In the genomic region with DNA sequence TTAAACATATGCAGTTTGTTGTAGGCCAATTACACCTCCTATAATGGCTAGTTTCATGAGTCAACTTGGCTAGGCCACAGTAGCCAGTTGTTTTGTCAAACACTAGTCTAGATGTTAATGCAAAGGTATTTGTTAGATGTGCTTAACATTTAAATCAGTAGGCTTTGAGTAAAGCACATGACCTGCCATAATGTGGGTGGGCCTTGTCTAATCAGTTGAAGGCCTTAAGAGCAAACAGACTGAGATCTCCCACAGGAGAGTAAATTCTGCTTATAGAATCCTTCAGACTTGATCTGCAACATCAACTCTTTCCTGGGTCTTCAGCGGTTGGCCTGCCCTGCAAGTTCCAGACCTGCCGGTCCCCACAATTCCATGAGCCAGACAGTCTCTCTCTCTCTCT, we compare ENCODE assay signal across 4 cellular contexts.
TF ChIP-seq lines count a peak whose summit lies in the region.

No MANE protein-coding gene starts in this region.

TF ChIP-seq in A549, 52 proteins besides CTCF, POLR2A, EP300 and RAD21:
- TF ChIP-seq PHF8 (IDR thresholded peaks at IDR 0.05; ENCODE audit: borderline replicate concordance, low read depth) (no peak), EHMT2 (IDR thresholded peaks at IDR 0.05; ENCODE audit: low read depth) (no peak), KDM1A (IDR thresholded peaks at IDR 0.05; ENCODE audit: low read depth) (0 out of 2 replicates have a peak, but pooled peaks have one; percentile 33)

TF ChIP-seq in HEK293, 187 proteins besides CTCF, POLR2A, EP300 and RAD21:
- TF ChIP-seq KLF16 (tag by site-specific recombination; IDR thresholded peaks at IDR 0.05) (no peak), ZNF10 (tag by site-specific recombination; IDR thresholded peaks at IDR 0.05) (peak; percentile 97)
- TF ChIP-seq, protein P1, sequence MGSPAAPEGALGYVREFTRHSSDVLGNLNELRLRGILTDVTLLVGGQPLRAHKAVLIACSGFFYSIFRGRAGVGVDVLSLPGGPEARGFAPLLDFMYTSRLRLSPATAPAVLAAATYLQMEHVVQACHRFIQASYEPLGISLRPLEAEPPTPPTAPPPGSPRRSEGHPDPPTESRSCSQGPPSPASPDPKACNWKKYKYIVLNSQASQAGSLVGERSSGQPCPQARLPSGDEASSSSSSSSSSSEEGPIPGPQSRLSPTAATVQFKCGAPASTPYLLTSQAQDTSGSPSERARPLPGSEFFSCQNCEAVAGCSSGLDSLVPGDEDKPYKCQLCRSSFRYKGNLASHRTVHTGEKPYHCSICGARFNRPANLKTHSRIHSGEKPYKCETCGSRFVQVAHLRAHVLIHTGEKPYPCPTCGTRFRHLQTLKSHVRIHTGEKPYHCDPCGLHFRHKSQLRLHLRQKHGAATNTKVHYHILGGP (tag by site-specific recombination; IDR thresholded peaks at IDR 0.05) = no peak

TF ChIP-seq in K562, 482 proteins besides CTCF, POLR2A, EP300 and RAD21:
- TF ChIP-seq TSC22D4 (tag; IDR thresholded peaks at IDR 0.05) (no peak), ZNF134 (CRISPR knock-in tag; conservative IDR thresholded peaks at IDR 0.05) (peak; percentile 97)

TF ChIP-seq in H1, 55 proteins besides CTCF, POLR2A, EP300 and RAD21:
- TF ChIP-seq KDM1A (IDR thresholded peaks at IDR 0.05; ENCODE audit: borderline replicate concordance, low read length) = 0 out of 2 replicates have a peak, but pooled peaks have one; percentile 23
- no peak for TF ChIP-seq TEAD4 (IDR thresholded peaks at IDR 0.05; ENCODE audit: low read depth, low read length)
- no peak for TF ChIP-seq RNF2 (IDR thresholded peaks at IDR 0.05; ENCODE audit: borderline replicate concordance, low read depth, low read length, missing control alignments, poor library complexity, severe bottlenecking)
